In genomic region chr17:40915721-40916256, GRCh38 we compare ENCODE assay signal across 15 cellular contexts. TPM values are rescaled to one million over a fixed set of nuclear protein-coding genes. Genes with fewer than 3 reads are reported as not detected.
DNase-seq lines count a peak whose midpoint lies in the region; ATAC-seq and TF ChIP-seq lines count a peak whose summit lies in the region.
"Had no signal": no experiment of that assay in that cellular context is flagged by ENCODE, and none has a peak within 500 bp of the region (broad histone marks: within the 10 kb centered on the region; RNA-seq: fewer than 3 reads in every experiment).

No MANE protein-coding gene starts in this region.

- intact Hi-C loops in posterior vena cava (cut with DNase I) (no loop called here), uterus (cut with DNase I; ENCODE audit: low total_unique reads) (no loop called here)

- peaks cover 19% of the 10 kb centered on the region for H3K4me1 Mint-ChIP-seq in osteocyte (ENCODE audit: unreplicated experiment)

- H3K4me3 ChIP-seq in choroid plexus epithelial cell (ENCODE audit: low read depth, low read length) (no peak overlapping the region), uterus (no peak overlapping the region)
- H3K4me3 ChIP-seq: tibial nerve had no signal

- H3K36me3 Mint-ChIP-seq in osteocyte (ENCODE audit: unreplicated experiment) = no peaks in the 10 kb centered on the region
- H3K36me3 Mint-ChIP-seq: naive B cell had no signal

- H3K4me3 Mint-ChIP-seq in osteocyte (ENCODE audit: unreplicated experiment) = no peak overlapping the region
- H3K4me3 Mint-ChIP-seq: naive B cell had no signal

- H3K36me3 ChIP-seq in uterus = no peaks in the 10 kb centered on the region
- H3K36me3 ChIP-seq: tibial nerve had no signal

- H3K27me3 ChIP-seq in uterus = no peaks in the 10 kb centered on the region
- H3K27me3 ChIP-seq: tibial nerve had no signal

- peak overlapping the region; percentile 28 for H3K27ac Mint-ChIP-seq in osteocyte (ENCODE audit: unreplicated experiment)

- TF ChIP-seq CTCF in choroid plexus epithelial cell (conservative IDR thresholded peaks at IDR 0.05; ENCODE audit: low read depth, low read length) = no peak
- no peak for TF ChIP-seq CTCF in osteocyte (IDR thresholded peaks at IDR 0.05)
- no peak for TF ChIP-seq CTCF in uterus (IDR thresholded peaks at IDR 0.05)

- H3K9me3 Mint-ChIP-seq in osteocyte (ENCODE audit: unreplicated experiment) = no peaks in the 10 kb centered on the region
- H3K9me3 Mint-ChIP-seq: naive B cell had no signal

- DNase-seq in GM03348 (ENCODE audit: low spot score) = peak; percentile 56
- DNase-seq in LHCN-M2 (ENCODE audit: low read depth) = peak; percentile 51
- peak; percentile 69 for DNase-seq in choroid plexus epithelial cell (ENCODE audit: low read depth)
- DNase-seq in osteocyte (ENCODE audit: extremely low spot score, unreplicated experiment) = no peak
- DNase-seq in NCI-H1048 (lab: John Stamatoyannopoulos, UW) = no peak
- DNase-seq in posterior vena cava (ENCODE audit: low spot score) = no peak
- no peak for DNase-seq in uterus
- DNase-seq: activated CD4-positive, alpha-beta T cell treated with anti-CD3 and anti-CD28 coated beads for 1 hour; naive B cell; NCI-H1092; stimulated activated CD4-positive, alpha-beta T cell treated with anti-CD3 and anti-CD28 coated beads, Interleukin-4, amount 100 ng/mL, for 1 hour had no signal

- no peaks in the 10 kb centered on the region for H3K27me3 Mint-ChIP-seq in osteocyte (ENCODE audit: unreplicated experiment)

- TF ChIP-seq POLR2A in uterus (IDR thresholded peaks at IDR 0.05) = no peak

- no peaks in the 10 kb centered on the region for H3K4me1 ChIP-seq in uterus

- ATAC-seq in GM19328 (IDR thresholded peaks at IDR 0.05; ENCODE audit: unreplicated experiment) = no peak

- H3K27ac ChIP-seq in uterus = no peak overlapping the region

- no peaks in the 10 kb centered on the region for H3K9me3 ChIP-seq in uterus
- H3K9me3 ChIP-seq: tibial nerve had no signal

RNA-seq across cellular contexts. Expression of gene KRT23, which starts 21.7 kb away (rescaled TPM):
- total RNA-seq in LHCN-M2 (2014; rRNA removed) (not detected in 2 replicates), osteocyte (not detected in 2 replicates), posterior vena cava (under 1 TPM; 0.24 to 0.37 TPM), uterus (1 to 10 TPM in 1 of 4 donors, under 1 TPM in 1, not detected in 2; 0.79 to 3.1 TPM)
- not detected for polyA plus RNA-seq in LHCN-M2 (2012)
- total RNA-seq: OCI-LY7, tibial nerve had no signal

RNA-seq across cellular contexts. Expression of gene KRT20, which starts 30.7 kb away (rescaled TPM):
- total RNA-seq in LHCN-M2 (2014; rRNA removed) (not detected in 2 replicates), osteocyte (not detected in 2 replicates), posterior vena cava (not detected), uterus (under 1 TPM in 3 of 4 donors, not detected in 1; 0.26 to 0.83 (median 0.29) TPM)
- not detected for polyA plus RNA-seq in LHCN-M2 (2012)
- total RNA-seq: OCI-LY7, tibial nerve had no signal

RNA-seq across cellular contexts. Expression of gene KRT12, which starts 48.8 kb away (rescaled TPM):
- total RNA-seq in LHCN-M2 (2014; rRNA removed) = not detected in 2 replicates
- polyA plus RNA-seq in LHCN-M2 (2012) = not detected
- total RNA-seq in osteocyte = not detected in 2 replicates
- total RNA-seq in posterior vena cava = not detected
- total RNA-seq in uterus = not detected
- total RNA-seq: OCI-LY7, tibial nerve had no signal
- polyA plus RNA-seq: esophagus had no signal

RNA-seq across cellular contexts. Expression of gene KRT39, which starts 51.0 kb away (rescaled TPM):
- total RNA-seq in LHCN-M2 (2014; rRNA removed) (not detected in 2 replicates), osteocyte (not detected in 2 replicates), posterior vena cava (not detected), uterus (not detected)
- polyA plus RNA-seq in LHCN-M2 (2012) = not detected
- total RNA-seq: OCI-LY7, tibial nerve had no signal
- polyA plus RNA-seq: esophagus had no signal

Comparison
In these comparisons a context has a peak if more than half of its experiments do, and no peak if none do; other contexts are left out.
1. DNase-seq: peak in GM03348 (single experiment), LHCN-M2 (single experiment) and choroid plexus epithelial cell (single experiment); none in osteocyte (single experiment), NCI-H1048 (single experiment), posterior vena cava (single experiment) and uterus (0 of 2).